In the genomic region with DNA sequence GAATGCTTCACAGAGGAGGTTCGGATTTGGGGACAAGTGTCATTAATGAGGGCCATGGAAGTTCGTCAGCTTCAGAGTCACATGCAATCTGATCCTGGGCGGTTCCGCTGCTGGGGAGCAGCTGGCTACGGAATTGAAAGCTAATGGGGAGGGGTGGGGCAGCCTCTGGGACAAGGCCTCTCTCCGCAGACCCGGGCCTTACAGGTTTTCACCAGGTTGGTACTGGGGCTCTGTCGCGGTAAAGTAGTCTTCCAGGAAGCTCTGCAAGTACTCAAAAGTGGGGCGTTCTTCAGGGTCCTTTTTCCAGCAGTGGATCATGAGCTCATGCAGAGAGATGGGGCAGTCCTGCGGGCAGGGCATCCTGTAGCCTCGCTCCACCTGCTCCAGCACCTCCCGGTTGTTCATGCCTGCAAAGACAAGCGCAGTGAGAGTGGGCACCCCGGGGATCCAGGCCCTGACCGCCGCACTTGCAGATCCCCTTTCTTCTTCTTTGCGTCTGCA, we compare ENCODE assay signal across 14 cellular contexts. TPM values are rescaled to one million over a fixed set of nuclear protein-coding genes. Genes with fewer than 3 reads are reported as not detected.
DNase-seq lines count a peak whose midpoint lies in the region; ATAC-seq and TF ChIP-seq lines count a peak whose summit lies in the region.
"Had no signal": no experiment of that assay in that cellular context is flagged by ENCODE, and none has a peak within 500 bp of the region (broad histone marks: within the 10 kb centered on the region; RNA-seq: fewer than 3 reads in every experiment).

No MANE protein-coding gene starts in this region.

- ATAC-seq in right cardiac atrium = peak in 1 of 2 donors; percentile 26
- ATAC-seq in heart left ventricle = no peak
- peak; percentile 62 for ATAC-seq in body of pancreas
- ATAC-seq in HG02981 (IDR thresholded peaks at IDR 0.05; ENCODE audit: unreplicated experiment) = no peak
- no peak for ATAC-seq in HG03175 (IDR thresholded peaks at IDR 0.05; ENCODE audit: unreplicated experiment)
- no peak for ATAC-seq in HG02678 (IDR thresholded peaks at IDR 0.05; ENCODE audit: unreplicated experiment)
- ATAC-seq: stimulated activated naive CD8-positive, alpha-beta T cell treated with anti-CD3 and anti-CD28 coated beads, Interleukin-15, amount 100 ng/mL, for 72 hours had no signal

- peak overlapping the region; percentile 51 for H3K27ac ChIP-seq in right cardiac atrium (ENCODE audit: low read length)
- H3K27ac ChIP-seq in heart left ventricle = peak overlapping the region in 3 of 12 donors; percentile 15 to 79 (median 23)
- peak overlapping the region in 1 of 4 donors; percentile 19 for H3K27ac ChIP-seq in body of pancreas
- H3K27ac ChIP-seq in mesenchymal stem cell (ENCODE audit: low read length, poor library complexity, severe bottlenecking) = no peak overlapping the region

- H2BK15ac ChIP-seq in mesenchymal stem cell (ENCODE audit: low read depth, poor library complexity, severe bottlenecking) = no peak overlapping the region

- H3K27me3 ChIP-seq in right cardiac atrium (ENCODE audit: control insufficient read depth, insufficient read depth) = no peaks in the 10 kb centered on the region
- no peaks in the 10 kb centered on the region for H3K27me3 ChIP-seq in heart left ventricle
- no peaks in the 10 kb centered on the region for H3K27me3 ChIP-seq in body of pancreas
- H3K27me3 ChIP-seq in mesenchymal stem cell (ENCODE audit: control insufficient read depth in 1 of 2, insufficient read depth in 1 of 2, low read length in 2 of 2) = no peaks in the 10 kb centered on the region
- H3K27me3 ChIP-seq: BE2C had no signal

- H3K4me1 ChIP-seq in right cardiac atrium (ENCODE audit: control insufficient read depth, insufficient read depth, low read length) = peaks cover 21% of the 10 kb centered on the region
- H3K4me1 ChIP-seq in heart left ventricle = peaks cover 0 to 60% (median 39%) of the 10 kb centered on the region in 12 donors
- peaks cover 7% of the 10 kb centered on the region for H3K4me1 ChIP-seq in body of pancreas
- peaks cover 14% of the 10 kb centered on the region for H3K4me1 ChIP-seq in mesenchymal stem cell (ENCODE audit: control insufficient read depth, insufficient read depth, low read depth, low read length)

- peak overlapping the region; percentile 8 for H4K8ac ChIP-seq in mesenchymal stem cell (ENCODE audit: low read length)

- WGBS in right cardiac atrium = 55% methylated on average over 18 of the region's 18 CpGs
- WGBS in heart left ventricle, 4 donors = 58 to 68% (median 63%) methylated on average over 17 to 18 of the region's 18 CpGs
- 30 to 38% methylated on average over 14 to 18 of the region's 18 CpGs for WGBS in body of pancreas, 2 donors
- 41% methylated on average over 17 of the region's 18 CpGs for WGBS in mesenchymal stem cell

- TF ChIP-seq CTCF in heart left ventricle (IDR thresholded peaks at IDR 0.05) (no peak), body of pancreas (IDR thresholded peaks at IDR 0.05) (no peak)

- H3K9me3 ChIP-seq in right cardiac atrium (ENCODE audit: control insufficient read depth, low read length) = no peaks in the 10 kb centered on the region
- H3K9me3 ChIP-seq in heart left ventricle = no peaks in the 10 kb centered on the region
- no peaks in the 10 kb centered on the region for H3K9me3 ChIP-seq in body of pancreas
- no peaks in the 10 kb centered on the region for H3K9me3 ChIP-seq in mesenchymal stem cell (ENCODE audit: control insufficient read depth, low read length)
- H3K9me3 ChIP-seq: BE2C had no signal

- H3K79me1 ChIP-seq in mesenchymal stem cell (replicated peaks; ENCODE audit: low read length, poor library complexity, severe bottlenecking) = no peaks in the 10 kb centered on the region

- H3K4me2 ChIP-seq in mesenchymal stem cell (ENCODE audit: low read length, poor library complexity, severe bottlenecking) = no peak overlapping the region

- no peak overlapping the region for H3K14ac ChIP-seq in mesenchymal stem cell (ENCODE audit: low read length in 2 of 2)

- H3K9ac ChIP-seq in mesenchymal stem cell (ENCODE audit: low read length) = no peak overlapping the region

- no peak for TF ChIP-seq POLR2A in heart left ventricle (IDR thresholded peaks at IDR 0.05)
- no peak for TF ChIP-seq POLR2A in body of pancreas (IDR thresholded peaks at IDR 0.05)

- intact Hi-C loops in right cardiac atrium (cut with DNase I) (loop anchor here in 2 of 4 donors (10.0 kb wide), 1 partner anchor 57 kb away; a partner anchor contains a TSS), heart left ventricle (cut with DNase I) (no loop called here), body of pancreas (cut with DNase I) (no loop called here)

- H3K36me3 ChIP-seq in heart left ventricle (peaks cover 0 to 29% (median 14%) of the 10 kb centered on the region in 9 donors), body of pancreas (replicated peaks in 1 of 2; ENCODE audit: insufficient read depth in 1 of 2, low read depth in 2 of 2) (no peaks in the 10 kb centered on the region), mesenchymal stem cell (ENCODE audit: control insufficient read depth in 1 of 2, insufficient read depth in 2 of 2, low read depth in 1 of 2, low read length in 2 of 2) (peaks cover 8 to 34% of the 10 kb centered on the region in 2 experiments)
- H3K36me3 ChIP-seq: BE2C had no signal

- H4K91ac ChIP-seq in mesenchymal stem cell (ENCODE audit: low read length) = peak overlapping the region; percentile 57

- H2AFZ ChIP-seq in mesenchymal stem cell (ENCODE audit: low read depth, low read length) = no peak overlapping the region

- no peak overlapping the region for H2AK5ac ChIP-seq in mesenchymal stem cell (ENCODE audit: low read length, severe bottlenecking)

- DNase-seq in right cardiac atrium = peak in 2 of 3 donors; percentile 72 to 73
- DNase-seq in heart left ventricle = no peak
- DNase-seq in body of pancreas = peak; percentile 32 to 67 (median 48)
- DNase-seq in mesenchymal stem cell = no peak
- no peak for DNase-seq in HuH-7 (ENCODE audit: low spot score)
- DNase-seq: activated T-cell treated with anti-CD3 and anti-CD28 coated beads, Interleukin-2, amount 50 U/mL, for 1 hour; BE2C; effector CD4-positive, alpha-beta T cell; kidney glomerular epithelial cell; stimulated activated CD4-positive, alpha-beta T cell treated with anti-CD3 and anti-CD28 coated beads, Interleukin-12 subunit alpha, Interleukin-12 subunit beta, amount 100 ng/mL, for 4 hours; stimulated activated naive CD8-positive, alpha-beta T cell treated with anti-CD3 and anti-CD28 coated beads, Interleukin-15, amount 100 ng/mL, for 72 hours had no signal

- peak overlapping the region in 1 of 2 experiments; percentile 51 for H2BK12ac ChIP-seq in mesenchymal stem cell (ENCODE audit: low read length in 2 of 2)

- H3K4me3 ChIP-seq in right cardiac atrium (ENCODE audit: low read length) (no peak overlapping the region), heart left ventricle (no peak overlapping the region), body of pancreas (no peak overlapping the region), mesenchymal stem cell (ENCODE audit: insufficient read depth in 1 of 2, low read depth in 1 of 2, low read length in 2 of 2) (no peak overlapping the region)

- no peak overlapping the region for H2BK5ac ChIP-seq in mesenchymal stem cell (ENCODE audit: low read depth, low read length, poor library complexity, severe bottlenecking)

- peak overlapping the region in 1 of 2 experiments; percentile 5 for H3K23ac ChIP-seq in mesenchymal stem cell (ENCODE audit: low read length in 2 of 2)

- peak overlapping the region; percentile 11 to 36 for H3K4ac ChIP-seq in mesenchymal stem cell (ENCODE audit: low read depth in 1 of 2, low read length in 2 of 2)

- H3K18ac ChIP-seq in mesenchymal stem cell (ENCODE audit: low read depth in 1 of 2, low read length in 2 of 2) = peak overlapping the region in 1 of 2 experiments; percentile 25

- no peak overlapping the region for H2BK120ac ChIP-seq in mesenchymal stem cell (ENCODE audit: low read depth, low read length)

RNA-seq across cellular contexts. Expression of a gene that starts 55.9 kb away (rescaled TPM):
- total RNA-seq in right cardiac atrium = 10 to 100 TPM; 12.7 to 16.0 (median 13.1) TPM
- 14.1 TPM for polyA plus RNA-seq in right cardiac atrium
- total RNA-seq in heart left ventricle = 10 to 100 TPM in 8 of 9 donors, 1 to 10 TPM in 1; 7.4 to 19.4 (median 12.9) TPM
- 10 to 100 TPM; 10.5 to 14.4 TPM for polyA plus RNA-seq in heart left ventricle
- 10 to 100 TPM; 15.8 to 29.0 TPM for total RNA-seq in body of pancreas
- 12.5 TPM for polyA plus RNA-seq in mesenchymal stem cell (2013, experiment 1 of 2)
- polyA plus RNA-seq in mesenchymal stem cell (2013, experiment 2 of 2) = 13.1 TPM

Comparison
In these comparisons a context has a peak if more than half of its experiments do, and no peak if none do; other contexts are left out.
1. DNase-seq: peak in right cardiac atrium (2 of 3) and body of pancreas (4 of 4); none in heart left ventricle (0 of 5), mesenchymal stem cell (single experiment) and HuH-7 (single experiment).